8 cellular contexts compared by ENCODE assay signal in the genomic region with DNA sequence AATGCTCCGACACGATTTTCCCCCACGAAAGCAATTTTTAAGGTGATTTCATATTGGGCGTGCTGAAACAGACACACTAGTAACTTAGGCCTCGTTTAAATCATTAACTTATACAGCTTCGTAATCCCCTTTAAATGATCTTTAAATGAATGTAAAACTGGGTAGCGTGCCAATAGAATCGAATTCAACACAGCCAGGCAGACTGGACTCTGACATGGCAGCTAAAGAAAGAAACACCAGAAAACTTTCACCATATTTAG. TPM values are rescaled to one million over a fixed set of nuclear protein-coding genes. Genes with fewer than 3 reads are reported as not detected.
A peak's percentile ranks its signal among the peaks of the same experiment; 100 is the strongest.
DNase-seq lines count a peak whose midpoint lies in the region; ATAC-seq and TF ChIP-seq lines count a peak whose summit lies in the region.

No MANE protein-coding gene starts in this region.

- intact Hi-C loops in natural killer cell (cut with micrococcal nuclease) = no loop called here

- peaks cover 6 to 17% of the 10 kb centered on the region in 2 donors for H3K27me3 Mint-ChIP-seq in natural killer cell (ENCODE audit: low read depth in 2 of 2)

- peaks cover 55 to 75% of the 10 kb centered on the region in 2 donors for H3K4me1 Mint-ChIP-seq in natural killer cell

- H3K27ac ChIP-seq in ACC112 (ENCODE audit: low read depth, low read length) (peak overlapping the region; percentile 94), KMS-11 (no peak overlapping the region), coronary artery (peak overlapping the region; percentile 99 to 100)

- H3K79me2 ChIP-seq in ACC112 (ENCODE audit: control insufficient read depth, insufficient read depth, low read length, unreplicated experiment) (peaks cover 13% of the 10 kb centered on the region), KMS-11 (ENCODE audit: insufficient read depth, low read depth) (peaks cover 17% of the 10 kb centered on the region; the same call in 1 of the 2 replicates)

- H3K27me3 ChIP-seq in ACC112 (ENCODE audit: insufficient read depth, low read length) (no peaks in the 10 kb centered on the region), KMS-11 (ENCODE audit: insufficient read depth, low read depth) (no peaks in the 10 kb centered on the region)

- H3K9me3 Mint-ChIP-seq in natural killer cell = peaks cover 0 to 1% of the 10 kb centered on the region in 2 donors

- DNase-seq in coronary artery (ENCODE audit: low spot score) (no peak), natural killer cell (no peak), NOMO-1 (lab: John Stamatoyannopoulos, UW; ENCODE audit: unreplicated experiment in 2 of 2) (no peak), COLO829 (ENCODE audit: low spot score) (no peak)
- DNase-seq in NK-92 treated with Interleukin-12 subunit alpha and Interleukin-12 subunit beta, amount 100 ng/mL, for 24 hours (lab: John Stamatoyannopoulos, UW) = no peak

- H3K36me3 Mint-ChIP-seq in natural killer cell = peaks cover 23% of the 10 kb centered on the region

- TF ChIP-seq CTCF in KMS-11 (conservative IDR thresholded peaks at IDR 0.05; ENCODE audit: low read depth, low read length) (no peak), coronary artery (IDR thresholded peaks at IDR 0.05) (no peak), natural killer cell (IDR thresholded peaks at IDR 0.05) (no peak)

- no peaks in the 10 kb centered on the region for H3K36me3 ChIP-seq in ACC112 (ENCODE audit: insufficient read depth, low read length)
- H3K36me3 ChIP-seq in KMS-11 (ENCODE audit: insufficient read depth) = no peaks in the 10 kb centered on the region

- peak overlapping the region; percentile 68 for H3K4me2 ChIP-seq in KMS-11

- peak overlapping the region; percentile 88 to 89 for H3K27ac Mint-ChIP-seq in natural killer cell

- ATAC-seq in natural killer cell = no peak
- no peak for ATAC-seq in GM19395 (IDR thresholded peaks at IDR 0.05; ENCODE audit: unreplicated experiment)

- H3K4me3 ChIP-seq in ACC112 (ENCODE audit: low read depth, low read length) (peak overlapping the region; percentile 86), KMS-11 (IDR thresholded peaks at IDR 0.05; ENCODE audit: insufficient read depth, low read depth, low read length) (no peak overlapping the region), coronary artery (peak overlapping the region; percentile 78)

- H2AFZ ChIP-seq in ACC112 (ENCODE audit: low read length, unreplicated experiment) = peak overlapping the region; percentile 38
- peak overlapping the region; percentile 57; the same call in 1 of the 2 replicates for H2AFZ ChIP-seq in KMS-11 (ENCODE audit: low read depth)

- H3K4me3 Mint-ChIP-seq in natural killer cell = peak overlapping the region; percentile 93

- H3K9ac ChIP-seq in KMS-11 = peak overlapping the region; percentile 41; the same call in 1 of the 2 replicates

- peaks cover 12% of the 10 kb centered on the region for H3K4me1 ChIP-seq in ACC112 (ENCODE audit: control insufficient read depth, insufficient read depth, low read length, unreplicated experiment)
- H3K4me1 ChIP-seq in KMS-11 (ENCODE audit: low read depth, poor library complexity, severe bottlenecking) = peaks cover 35% of the 10 kb centered on the region

- H4K20me1 ChIP-seq in KMS-11 (ENCODE audit: insufficient read depth) = no peaks in the 10 kb centered on the region

RNA-seq across cellular contexts. Expression of a gene that starts 2.4 kb away (rescaled TPM):
- total RNA-seq in natural killer cell = 100 to 1,000 TPM; 185 to 209 (median 191) TPM
